In genomic region chr1:201551877-201552731, GRCh38 we compare ENCODE assay signal across 10 cellular contexts. TPM values are rescaled to one million over a fixed set of nuclear protein-coding genes. Genes with fewer than 3 reads are reported as not detected.
DNase-seq lines count a peak whose midpoint lies in the region; ATAC-seq and TF ChIP-seq lines count a peak whose summit lies in the region.
"Had no signal": no experiment of that assay in that cellular context is flagged by ENCODE, and none has a peak within 500 bp of the region (broad histone marks: within the 10 kb centered on the region; RNA-seq: fewer than 3 reads in every experiment).

No MANE protein-coding gene starts in this region.

- no peaks in the 10 kb centered on the region for H3K27me3 ChIP-seq in testis

- TF ChIP-seq POLR2A in testis (IDR thresholded peaks at IDR 0.05) = no peak

- no peak for TF ChIP-seq CTCF in testis (IDR thresholded peaks at IDR 0.05)

- H3K4me1 ChIP-seq in testis = peaks cover 4% of the 10 kb centered on the region

- WGBS in testis, 2 donors = 85 to 90% methylated on average over 12 of the region's 12 CpGs

- H3K27ac ChIP-seq in testis = no peak overlapping the region
- H3K27ac ChIP-seq: RWPE1 had no signal

- H3K36me3 ChIP-seq in testis (ENCODE audit: low read depth, missing control alignments) = no peaks in the 10 kb centered on the region

- no peak overlapping the region for H3K4me3 ChIP-seq in testis
- H3K4me3 ChIP-seq: lung had no signal

- ATAC-seq in HG02870 (IDR thresholded peaks at IDR 0.05; ENCODE audit: unreplicated experiment) (no peak), HG02885 (IDR thresholded peaks at IDR 0.05; ENCODE audit: poor library complexity, unreplicated experiment) (no peak)

- intact Hi-C loops in testis (cut with DNase I; ENCODE audit: low total_unique reads) = no loop called here

- H3K9me3 ChIP-seq in testis = no peaks in the 10 kb centered on the region

- DNase-seq in LHCN-M2 (ENCODE audit: low read depth) (peak; percentile 93), amniotic epithelial cell (ENCODE audit: low read depth) (peak; percentile 54), islet precursor cell (peak; percentile 90), testis (peak; percentile 65), DMS153 (lab: John Stamatoyannopoulos, UW) (no peak)
- DNase-seq: stimulated activated CD8-positive, alpha-beta memory T cell treated with anti-CD3 and anti-CD28 coated beads, Interleukin-4, amount 100 ng/mL, for 48 hours had no signal

RNA-seq across cellular contexts. Expression of gene NAV1, which starts 13.2 kb away (rescaled TPM):
- total RNA-seq in LHCN-M2 (2014; rRNA removed) (34.7 and 35.0 TPM in 2 replicates), testis (10 to 100 TPM; 52.5 to 56.8 TPM)
- 27.1 TPM for polyA plus RNA-seq in LHCN-M2 (2012)
- 22.0 TPM for polyA plus RNA-seq in testis (ENCODE audit: insufficient read depth, low read depth, low replicate concordance)

RNA-seq across cellular contexts. Expression of gene CSRP1, which starts 45.2 kb away (rescaled TPM):
- total RNA-seq in LHCN-M2 (2014; rRNA removed) = 336 and 492 TPM in 2 replicates
- 491 TPM for polyA plus RNA-seq in LHCN-M2 (2012)
- total RNA-seq in testis = 100 to 1,000 TPM; 103 to 123 TPM
- polyA plus RNA-seq in testis (ENCODE audit: insufficient read depth, low read depth, low replicate concordance) = 217 TPM
